Comparison of ENCODE assay signal across 9 cellular contexts in genomic region chr7:82234457-82235049, GRCh38.
DNase-seq lines count a peak whose midpoint lies in the region; ATAC-seq, FAIRE-seq and TF ChIP-seq lines count a peak whose summit lies in the region.
"Had no signal": no experiment of that assay in that cellular context is flagged by ENCODE, and none has a peak within 500 bp of the region (broad histone marks: within the 10 kb centered on the region; RNA-seq: fewer than 3 reads in every experiment).

No MANE protein-coding gene starts in this region.

- no peak for FAIRE-seq in astrocyte (lab: Jason Lieb, UNC)

- peaks cover 7% of the 10 kb centered on the region for H4K20me1 ChIP-seq in astrocyte (ENCODE audit: insufficient read depth, low read length)

- BruUV-seq in A673 (replicated peaks; lab: Mats Ljungman, UMichigan) = no TSS peak

- H3K27me3 ChIP-seq in A673 (replicated peaks; ENCODE audit: insufficient read depth, low read depth, low read length, poor library complexity) = no peaks in the 10 kb centered on the region
- H3K27me3 ChIP-seq in astrocyte (ENCODE audit: insufficient read depth, low read length) = no peaks in the 10 kb centered on the region
- peaks cover 0 to 3% (median 0%) of the 10 kb centered on the region in 4 donors for H3K27me3 ChIP-seq in liver (ENCODE audit: control insufficient read depth in 4 of 4, insufficient read depth in 4 of 4, low read length in 3 of 4)

- H3K79me2 ChIP-seq in astrocyte (ENCODE audit: insufficient read depth, low read length) = no peaks in the 10 kb centered on the region

- no peak overlapping the region for H3K4me3 ChIP-seq in A673 (ENCODE audit: low read depth, low read length, poor library complexity, severe bottlenecking)
- H3K4me3 ChIP-seq in astrocyte (ENCODE audit: insufficient read depth, low read depth, low read length) = no peak overlapping the region
- no peak overlapping the region for H3K4me3 ChIP-seq in liver (ENCODE audit: low read depth in 1 of 3, low read length in 3 of 3)

- H3K9me3 ChIP-seq in A673 (ENCODE audit: low read depth, low read length, poor library complexity, severe bottlenecking) (no peaks in the 10 kb centered on the region), astrocyte (ENCODE audit: insufficient read depth, low read depth, low read length) (no peaks in the 10 kb centered on the region), liver (ENCODE audit: control insufficient read depth in 4 of 4, low read length in 3 of 4) (no peaks in the 10 kb centered on the region)

- H3K4me1 ChIP-seq in A673 (ENCODE audit: insufficient read depth, low read length, poor library complexity, severe bottlenecking) = peaks cover 49% of the 10 kb centered on the region
- H3K4me1 ChIP-seq in astrocyte (ENCODE audit: insufficient read depth, low read length) = no peaks in the 10 kb centered on the region
- no peaks in the 10 kb centered on the region for H3K4me1 ChIP-seq in liver (ENCODE audit: control insufficient read depth in 4 of 4, insufficient read depth in 4 of 4, low read length in 3 of 4)

- no peaks in the 10 kb centered on the region for H3K9me3 Mint-ChIP-seq in astrocyte (ENCODE audit: unreplicated experiment)
- H3K9me3 Mint-ChIP-seq: stimulated activated naive CD8-positive, alpha-beta T cell treated with anti-CD3 and anti-CD28 coated beads, Interleukin-15, Interleukin-2, amounts not matched to agents 100 ng/mL and 50 ng/mL, for 24 hours had no signal

- peak; percentile 58 for ATAC-seq in GM18907 (IDR thresholded peaks at IDR 0.05; ENCODE audit: unreplicated experiment)

- no peak overlapping the region for H3K4me2 ChIP-seq in astrocyte (ENCODE audit: low read length)

- CTCF ChIA-PET in A673 (lab: Charles Lee) = interaction anchor here (0.6 to 1.1 kb wide), 4 partner anchors 220 to 369 kb away, joined by 3 to 5 read pairs (median 4); no protein-coding TSS in a partner anchor

- DNase-seq in A673 (ENCODE audit: low spot score) (peak; percentile 78), NCI-H2196 (lab: John Stamatoyannopoulos, UW; ENCODE audit: unreplicated experiment) (peak; percentile 55), astrocyte (ENCODE audit: low read depth) (peak; percentile 20), ureter (ENCODE audit: low spot score) (no peak), DMS79 treated with DMSO at 0.1 percent for 48 hours (lab: John Stamatoyannopoulos, UW) (no peak)
- no peak for DNase-seq in stimulated activated naive CD4-positive, alpha-beta T cell (lab: John Stamatoyannopoulos, UW)

- no peaks in the 10 kb centered on the region for H3K36me3 ChIP-seq in A673 (ENCODE audit: insufficient read depth, low read length, poor library complexity, severe bottlenecking)
- no peaks in the 10 kb centered on the region for H3K36me3 ChIP-seq in astrocyte (ENCODE audit: insufficient read depth, low read length)
- H3K36me3 ChIP-seq in liver (ENCODE audit: control insufficient read depth in 4 of 4, insufficient read depth in 3 of 4, low read depth in 1 of 4, low read length in 3 of 4) = no peaks in the 10 kb centered on the region

- WGBS in liver = 36% methylated on average over 4 of the region's 4 CpGs

- POLR2A ChIA-PET in A673 (lab: Charles Lee; ENCODE audit: low non-redundant PET) = no interaction called here

- no peaks in the 10 kb centered on the region for H3K27me3 Mint-ChIP-seq in astrocyte (ENCODE audit: low read depth, unreplicated experiment)
- H3K27me3 Mint-ChIP-seq: stimulated activated naive CD8-positive, alpha-beta T cell treated with anti-CD3 and anti-CD28 coated beads, Interleukin-15, Interleukin-2, amounts not matched to agents 100 ng/mL and 50 ng/mL, for 24 hours had no signal

- H3K4me1 Mint-ChIP-seq in astrocyte (ENCODE audit: low read depth, unreplicated experiment) = peaks cover 10% of the 10 kb centered on the region

- H3K9ac ChIP-seq in astrocyte (ENCODE audit: low read length) (no peak overlapping the region), liver (ENCODE audit: low read depth in 1 of 2, low read length in 2 of 2) (no peak overlapping the region)

- H3K27ac Mint-ChIP-seq in astrocyte (ENCODE audit: unreplicated experiment) = no peak overlapping the region
- H3K27ac Mint-ChIP-seq: stimulated activated naive CD8-positive, alpha-beta T cell treated with anti-CD3 and anti-CD28 coated beads, Interleukin-15, Interleukin-2, amounts not matched to agents 100 ng/mL and 50 ng/mL, for 24 hours had no signal

- TF ChIP-seq RAD21 in liver (IDR thresholded peaks at IDR 0.05) = peak; percentile 61 to 69

- H3K36me3 Mint-ChIP-seq in astrocyte (ENCODE audit: low read depth, unreplicated experiment) = no peaks in the 10 kb centered on the region

- no peak overlapping the region for H2AFZ ChIP-seq in astrocyte (ENCODE audit: low read depth, low read length)

- H3K27ac ChIP-seq in A673 (ENCODE audit: low read depth, low read length, poor library complexity, severe bottlenecking) (no peak overlapping the region), astrocyte (ENCODE audit: low read depth, low read length) (no peak overlapping the region), liver (ENCODE audit: low read depth in 1 of 2, low read length in 2 of 2) (no peak overlapping the region)

- TF ChIP-seq CTCF in A673 (conservative IDR thresholded peaks at IDR 0.05; ENCODE audit: low read depth, low read length) (peak; percentile 80), astrocyte (IDR thresholded peaks at IDR 0.05; ENCODE audit: insufficient read depth, low read depth, low read length) (peak; percentile 55), liver (IDR thresholded peaks at IDR 0.05; ENCODE audit: low read depth, low read length, missing input control) (peak; percentile 27)

- H3K4me3 Mint-ChIP-seq in astrocyte (ENCODE audit: unreplicated experiment) = no peak overlapping the region
- H3K4me3 Mint-ChIP-seq: stimulated activated naive CD8-positive, alpha-beta T cell treated with anti-CD3 and anti-CD28 coated beads, Interleukin-15, Interleukin-2, amounts not matched to agents 100 ng/mL and 50 ng/mL, for 24 hours had no signal

- intact Hi-C loops in A673 (cut with micrococcal nuclease; ENCODE audit: unreplicated experiment) = loop anchor here (2.0 to 10.0 kb wide), 5 partner anchors 158 to 490 kb away; partner anchors contain the start of gene CACNA2D1

TF ChIP-seq in liver, 16 proteins besides CTCF, POLR2A, EP300 and RAD21:
- TF ChIP-seq REST (IDR thresholded peaks at IDR 0.05) (no peak), HNF4A (conservative IDR thresholded peaks at IDR 0.05) (no peak), TAF1 (conservative IDR thresholded peaks at IDR 0.05) (no peak), RXRA (IDR thresholded peaks at IDR 0.05) (no peak), ATF3 (IDR thresholded peaks at IDR 0.05) (no peak), EGR1 (IDR thresholded peaks at IDR 0.05; ENCODE audit: low read depth in 2 of 2) (no peak), GABPA (IDR thresholded peaks at IDR 0.05 in 1 of 2, conservative IDR thresholded peaks at IDR 0.05 in 1 of 2) (no peak), JUND (IDR thresholded peaks at IDR 0.05) (no peak), SP1 (IDR thresholded peaks at IDR 0.05) (no peak), FOXA2 (IDR thresholded peaks at IDR 0.05) (no peak), YY1 (IDR thresholded peaks at IDR 0.05) (no peak), NR2F2 (IDR thresholded peaks at IDR 0.05) (no peak), MAX (IDR thresholded peaks at IDR 0.05) (no peak)
- TF ChIP-seq, protein P1, sequence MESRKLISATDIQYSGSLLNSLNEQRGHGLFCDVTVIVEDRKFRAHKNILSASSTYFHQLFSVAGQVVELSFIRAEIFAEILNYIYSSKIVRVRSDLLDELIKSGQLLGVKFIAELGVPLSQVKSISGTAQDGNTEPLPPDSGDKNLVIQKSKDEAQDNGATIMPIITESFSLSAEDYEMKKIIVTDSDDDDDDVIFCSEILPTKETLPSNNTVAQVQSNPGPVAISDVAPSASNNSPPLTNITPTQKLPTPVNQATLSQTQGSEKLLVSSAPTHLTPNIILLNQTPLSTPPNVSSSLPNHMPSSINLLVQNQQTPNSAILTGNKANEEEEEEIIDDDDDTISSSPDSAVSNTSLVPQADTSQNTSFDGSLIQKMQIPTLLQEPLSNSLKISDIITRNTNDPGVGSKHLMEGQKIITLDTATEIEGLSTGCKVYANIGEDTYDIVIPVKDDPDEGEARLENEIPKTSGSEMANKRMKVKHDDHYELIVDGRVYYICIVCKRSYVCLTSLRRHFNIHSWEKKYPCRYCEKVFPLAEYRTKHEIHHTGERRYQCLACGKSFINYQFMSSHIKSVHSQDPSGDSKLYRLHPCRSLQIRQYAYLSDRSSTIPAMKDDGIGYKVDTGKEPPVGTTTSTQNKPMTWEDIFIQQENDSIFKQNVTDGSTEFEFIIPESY (IDR thresholded peaks at IDR 0.05) = no peak
TF ChIP-seq in liver: peak in this region for 0.

Comparison
In these comparisons a context has a peak if more than half of its experiments do, and no peak if none do; other contexts are left out.
1. DNase-seq: peak in A673 (single experiment), NCI-H2196 (single experiment) and astrocyte (single experiment); none in stimulated activated naive CD4-positive, alpha-beta T cell (0 of 6), ureter (single experiment) and DMS79 treated with DMSO at 0.1 percent for 48 hours (single experiment).
2. CTCF ChIP-seq: peak in every context shown above with its lines; median percentile 80 in A673; 55 in astrocyte; 27 in liver.